In genomic region chr10:21278491-21279216, GRCh38 we compare ENCODE assay signal across 8 cellular contexts.
DNase-seq lines count a peak whose midpoint lies in the region; ATAC-seq and TF ChIP-seq lines count a peak whose summit lies in the region.

No MANE protein-coding gene starts in this region.

- H3K27ac ChIP-seq in colonic mucosa: no peak overlapping the region

- no peaks in the 10 kb centered on the region for H3K9me3 ChIP-seq in colonic mucosa

- no peak overlapping the region for H3K9ac ChIP-seq in colonic mucosa (ENCODE audit: low read depth in 2 of 2, low read length in 2 of 2)

- intact Hi-C loops in activated CD4-positive, alpha-beta T cell treated with anti-CD3 and anti-CD28 coated beads for 36 hours (cut with DNase I, micrococcal nuclease): loop anchor here (1.0 to 2.0 kb wide), 4 partner anchors 216 to 675 kb away; no protein-coding TSS in a partner anchor
- intact Hi-C loops in colonic mucosa (cut with DNase I) (loop anchor here (5.0 to 10.0 kb wide), 2 partner anchors 216 to 679 kb away; no protein-coding TSS in a partner anchor), lower leg skin (cut with DNase I; ENCODE audit: low total_unique reads) (no loop called here)

- TF ChIP-seq POLR2A in lower leg skin (IDR thresholded peaks at IDR 0.05): no peak

- DNase-seq in AG08396 (ENCODE audit: low spot score) (peak; percentile 78), NCI-H345 (lab: John Stamatoyannopoulos, UW) (peak; percentile 48), colonic mucosa (peak; percentile 93), lower leg skin (ENCODE audit: low spot score in 2 of 2) (peak; percentile 95 to 98)
- peak; percentile 92 for DNase-seq in activated CD4-positive, alpha-beta T cell treated with anti-CD3 and anti-CD28 coated beads for 36 hours
- DNase-seq in stimulated activated CD8-positive, alpha-beta memory T cell treated with anti-CD3 and anti-CD28 coated beads, Interleukin-12 subunit alpha, Interleukin-12 subunit beta, amount 100 ng/mL, for 24 hours (ENCODE audit: extremely low read depth): peak; percentile 36

- H3K27me3 Mint-ChIP-seq in activated CD4-positive, alpha-beta T cell treated with anti-CD3 and anti-CD28 coated beads for 36 hours: peaks cover 2% of the 10 kb centered on the region

- TF ChIP-seq CTCF in colonic mucosa (IDR thresholded peaks at IDR 0.05) (peak; percentile 66), lower leg skin (IDR thresholded peaks at IDR 0.05) (no peak)

- H3K27me3 ChIP-seq in colonic mucosa: no peaks in the 10 kb centered on the region

- no peak overlapping the region for H3K4me3 Mint-ChIP-seq in activated CD4-positive, alpha-beta T cell treated with anti-CD3 and anti-CD28 coated beads for 36 hours

- no peaks in the 10 kb centered on the region for H3K4me1 ChIP-seq in colonic mucosa

- H3K27ac Mint-ChIP-seq in activated CD4-positive, alpha-beta T cell treated with anti-CD3 and anti-CD28 coated beads for 36 hours: no peak overlapping the region

- no peaks in the 10 kb centered on the region for H3K36me3 Mint-ChIP-seq in activated CD4-positive, alpha-beta T cell treated with anti-CD3 and anti-CD28 coated beads for 36 hours (ENCODE audit: low read depth)

- H3K4me1 Mint-ChIP-seq in activated CD4-positive, alpha-beta T cell treated with anti-CD3 and anti-CD28 coated beads for 36 hours: no peaks in the 10 kb centered on the region

- H3K4me3 ChIP-seq in colonic mucosa: no peak overlapping the region
- no peak overlapping the region for H3K4me3 ChIP-seq in lower leg skin (ENCODE audit: low read depth, poor library complexity, severe bottlenecking)

- 29 to 31% methylated on average over 8 of the region's 8 CpGs for WGBS in lower leg skin, 2 donors

- H3K36me3 ChIP-seq in colonic mucosa: no peaks in the 10 kb centered on the region

- peak; percentile 96 for ATAC-seq in GM18511 (IDR thresholded peaks at IDR 0.05; ENCODE audit: unreplicated experiment)
- peak; percentile 84 for ATAC-seq in HG03025 (IDR thresholded peaks at IDR 0.05; ENCODE audit: low FRiP score, unreplicated experiment)
- ATAC-seq in activated CD4-positive, alpha-beta T cell treated with anti-CD3 and anti-CD28 coated beads for 36 hours: peak; percentile 92

- no peaks in the 10 kb centered on the region for H3K9me3 Mint-ChIP-seq in activated CD4-positive, alpha-beta T cell treated with anti-CD3 and anti-CD28 coated beads for 36 hours (ENCODE audit: low read depth)

- CTCF ChIA-PET in activated CD4-positive, alpha-beta T cell treated with anti-CD3 and anti-CD28 coated beads for 36 hours (lab: Charles Lee): interaction anchor here (0.6 to 1.4 kb wide), 5 partner anchors 36 to 1794 kb away, joined by 3 to 4 read pairs (median 3); no protein-coding TSS in a partner anchor

- POLR2A ChIA-PET in activated CD4-positive, alpha-beta T cell treated with anti-CD3 and anti-CD28 coated beads for 36 hours (lab: Charles Lee): no interaction called here

Comparison
In these comparisons a context has a peak if more than half of its experiments do, and no peak if none do; other contexts are left out.
1. DNase-seq: peak in every context shown above with its lines; median percentile 96 in lower leg skin; 93 in colonic mucosa; 92 in activated CD4-positive, alpha-beta T cell treated with anti-CD3 and anti-CD28 coated beads for 36 hours; 78 in AG08396; 48 in NCI-H345; 36 in stimulated activated CD8-positive, alpha-beta memory T cell treated with anti-CD3 and anti-CD28 coated beads, Interleukin-12 subunit alpha, Interleukin-12 subunit beta, amount 100 ng/mL, for 24 hours.